8 cellular contexts compared by ENCODE assay signal in the genomic region with DNA sequence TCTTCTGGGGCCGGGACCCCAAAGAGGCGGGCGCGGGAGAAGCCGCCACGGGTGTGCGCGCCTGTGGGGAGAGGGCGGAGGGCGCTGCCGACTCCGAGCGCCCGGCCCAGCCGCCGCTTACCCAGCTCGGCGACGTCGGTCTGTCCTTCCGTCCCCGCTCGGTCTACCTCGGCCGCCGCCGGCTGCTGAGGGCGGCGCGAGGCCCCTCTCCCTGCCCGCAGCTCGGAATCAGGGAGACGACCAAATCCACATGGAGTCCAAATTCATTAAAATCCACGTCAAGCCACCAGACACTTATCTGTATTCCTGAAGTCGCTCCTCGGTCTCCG. TPM values are rescaled to one million over a fixed set of nuclear protein-coding genes. Genes with fewer than 3 reads are reported as not detected.
DNase-seq lines count a peak whose midpoint lies in the region; ATAC-seq and TF ChIP-seq lines count a peak whose summit lies in the region.

No MANE protein-coding gene starts in this region.

- H3K4me3 ChIP-seq in HUES48 (ENCODE audit: low read depth, low read length) (peak overlapping the region; percentile 62), iPS-20b (ENCODE audit: low read length) (peak overlapping the region; percentile 72; the same call in 1 of the 2 replicates)

- H3K36me3 Mint-ChIP-seq in CD14-positive monocyte: peaks cover 0 to 11% of the 10 kb centered on the region in 2 donors
- no peaks in the 10 kb centered on the region for H3K36me3 Mint-ChIP-seq in stimulated activated effector memory CD8-positive, alpha-beta T cell treated with anti-CD3 and anti-CD28 coated beads, Interleukin-12 subunit alpha, Interleukin-12 subunit beta, amount 100 ng/mL, for 72 hours

- H3K4me1 Mint-ChIP-seq in CD14-positive monocyte: peaks cover 32% of the 10 kb centered on the region
- peaks cover 12% of the 10 kb centered on the region for H3K4me1 Mint-ChIP-seq in stimulated activated effector memory CD8-positive, alpha-beta T cell treated with anti-CD3 and anti-CD28 coated beads, Interleukin-12 subunit alpha, Interleukin-12 subunit beta, amount 100 ng/mL, for 72 hours

- H3K4me3 Mint-ChIP-seq in CD14-positive monocyte: peak overlapping the region; percentile 92 to 93
- peak overlapping the region; percentile 80 for H3K4me3 Mint-ChIP-seq in stimulated activated effector memory CD8-positive, alpha-beta T cell treated with anti-CD3 and anti-CD28 coated beads, Interleukin-12 subunit alpha, Interleukin-12 subunit beta, amount 100 ng/mL, for 72 hours

- H3K27me3 Mint-ChIP-seq in CD14-positive monocyte (ENCODE audit: low read depth in 3 of 3): peaks cover 42 to 57% (median 46%) of the 10 kb centered on the region in 3 donors

- no peak overlapping the region for H3K27ac ChIP-seq in HUES48 (ENCODE audit: low read depth, low read length)
- H3K27ac ChIP-seq in angular gyrus (ENCODE audit: low read depth, low read length): peak overlapping the region; percentile 79
- no peak overlapping the region for H3K27ac ChIP-seq in iPS-20b (ENCODE audit: low read length)

- intact Hi-C loops in CD14-positive monocyte (cut with micrococcal nuclease): loop anchor here in 1 of 2 donors (5.0 kb wide), 1 partner anchor 111 kb away; no protein-coding TSS in a partner anchor

- ATAC-seq in stimulated activated effector memory CD8-positive, alpha-beta T cell treated with anti-CD3 and anti-CD28 coated beads, Interleukin-12 subunit alpha, Interleukin-12 subunit beta, amount 100 ng/mL, for 72 hours: peak; percentile 35
- no peak for ATAC-seq in GM21515 (IDR thresholded peaks at IDR 0.05; ENCODE audit: unreplicated experiment)

- H3K9me3 ChIP-seq in HUES48 (ENCODE audit: control insufficient read depth, insufficient read depth, low read length) (no peaks in the 10 kb centered on the region), iPS-20b (ENCODE audit: insufficient read depth, low read depth, low read length) (no peaks in the 10 kb centered on the region)

- H3K36me3 ChIP-seq in HUES48 (ENCODE audit: control insufficient read depth, insufficient read depth, low read length): no peaks in the 10 kb centered on the region
- H3K36me3 ChIP-seq in iPS-20b (ENCODE audit: insufficient read depth, low read depth, low read length): no peaks in the 10 kb centered on the region

- no peak overlapping the region for H3K9ac ChIP-seq in HUES48 (ENCODE audit: low read depth, low read length)
- H3K9ac ChIP-seq in iPS-20b (ENCODE audit: low read depth, low read length): no peak overlapping the region; the same call in 1 of the 2 replicates

- peaks cover 0 to 9% (median 2%) of the 10 kb centered on the region in 7 donors for H3K9me3 Mint-ChIP-seq in CD14-positive monocyte
- no peaks in the 10 kb centered on the region for H3K9me3 Mint-ChIP-seq in stimulated activated effector memory CD8-positive, alpha-beta T cell treated with anti-CD3 and anti-CD28 coated beads, Interleukin-12 subunit alpha, Interleukin-12 subunit beta, amount 100 ng/mL, for 72 hours

- H3K27me3 ChIP-seq in HUES48 (ENCODE audit: control insufficient read depth, insufficient read depth, low read length) (peaks cover 70% of the 10 kb centered on the region), iPS-20b (ENCODE audit: insufficient read depth, low read length) (peaks cover 69% of the 10 kb centered on the region)

- DNase-seq in CD14-positive monocyte (ENCODE audit: low spot score) (no peak), SIG-M5 (lab: John Stamatoyannopoulos, UW) (no peak), foreskin melanocyte (no peak)
- DNase-seq in stimulated activated effector memory CD8-positive, alpha-beta T cell treated with anti-CD3 and anti-CD28 coated beads, Interleukin-12 subunit alpha, Interleukin-12 subunit beta, amount 100 ng/mL, for 72 hours (ENCODE audit: low spot score in 2 of 2): peak in 1 of 2 donors; percentile 56

- no peak for TF ChIP-seq CTCF in CD14-positive monocyte (IDR thresholded peaks at IDR 0.05)

- peaks cover 20% of the 10 kb centered on the region for H3K4me1 ChIP-seq in HUES48 (ENCODE audit: control insufficient read depth, insufficient read depth, low read length)
- peaks cover 12% of the 10 kb centered on the region for H3K4me1 ChIP-seq in iPS-20b (ENCODE audit: insufficient read depth, low read length)

- H3K27ac Mint-ChIP-seq in CD14-positive monocyte: peak overlapping the region in 3 of 7 donors; percentile 61 to 72 (median 63)
- no peak overlapping the region for H3K27ac Mint-ChIP-seq in stimulated activated effector memory CD8-positive, alpha-beta T cell treated with anti-CD3 and anti-CD28 coated beads, Interleukin-12 subunit alpha, Interleukin-12 subunit beta, amount 100 ng/mL, for 72 hours

RNA-seq across cellular contexts. Expression of a gene that starts 0.7 kb away (rescaled TPM):
- 1 to 10 TPM in 1 of 2 donors, under 1 TPM in 1; 0.75 to 1.1 TPM for polyA plus RNA-seq in CD14-positive monocyte
